ENCODE assay signal across 15 cellular contexts in the genomic region with DNA sequence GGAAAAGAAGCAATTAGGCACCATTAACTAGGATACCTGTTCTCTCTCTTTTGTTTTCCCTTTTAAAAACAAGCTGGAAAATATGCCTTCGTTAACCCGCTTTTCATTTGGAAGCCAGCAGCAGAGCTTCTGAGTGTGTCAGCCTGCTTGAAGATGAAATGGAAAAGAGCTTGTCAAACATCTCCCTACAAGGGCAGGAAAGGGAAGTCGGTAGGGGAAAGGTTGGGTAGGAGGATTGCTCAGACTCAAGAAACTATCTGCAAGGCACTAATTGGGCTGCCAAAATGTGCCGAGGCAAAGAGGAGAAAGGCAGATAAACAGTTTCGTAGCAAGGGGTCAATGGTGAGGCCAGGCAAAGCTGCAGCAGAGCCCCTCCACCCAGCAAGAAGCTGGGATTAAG.
DNase-seq lines count a peak whose midpoint lies in the region; ATAC-seq and TF ChIP-seq lines count a peak whose summit lies in the region.
"Had no signal": no experiment of that assay in that cellular context is flagged by ENCODE, and none has a peak within 500 bp of the region (broad histone marks: within the 10 kb centered on the region; RNA-seq: fewer than 3 reads in every experiment).

No MANE protein-coding gene starts in this region.

- no peak overlapping the region for H3K4me3 ChIP-seq in left lung
- H3K4me3 ChIP-seq: GM12878, GM23248 had no signal

- no peaks in the 10 kb centered on the region for H3K36me3 Mint-ChIP-seq in activated CD4-positive, alpha-beta memory T cell treated with anti-CD3 and anti-CD28 coated beads, Interleukin-2, amount 10 ng/mL, durations not matched to agents 7 days and 5 days (ENCODE audit: low read depth)
- no peaks in the 10 kb centered on the region for H3K36me3 Mint-ChIP-seq in activated CD4-positive, alpha-beta memory T cell treated with anti-CD3 and anti-CD28 coated beads for 36 hours
- H3K36me3 Mint-ChIP-seq: CD4-positive, alpha-beta memory T cell had no signal

- no peak overlapping the region for H3K4me3 Mint-ChIP-seq in activated CD4-positive, alpha-beta memory T cell treated with anti-CD3 and anti-CD28 coated beads, Interleukin-2, amount 10 ng/mL, durations not matched to agents 7 days and 5 days
- no peak overlapping the region for H3K4me3 Mint-ChIP-seq in activated CD4-positive, alpha-beta memory T cell treated with anti-CD3 and anti-CD28 coated beads for 36 hours
- H3K4me3 Mint-ChIP-seq: CD4-positive, alpha-beta memory T cell had no signal

- H3K27me3 Mint-ChIP-seq in activated CD4-positive, alpha-beta memory T cell treated with anti-CD3 and anti-CD28 coated beads, Interleukin-2, amount 10 ng/mL, durations not matched to agents 7 days and 5 days, result no peaks in the 10 kb centered on the region
- H3K27me3 Mint-ChIP-seq in activated CD4-positive, alpha-beta memory T cell treated with anti-CD3 and anti-CD28 coated beads for 36 hours, result no peaks in the 10 kb centered on the region

- POLR2A ChIA-PET in activated CD4-positive, alpha-beta memory T cell treated with anti-CD3 and anti-CD28 coated beads, Interleukin-2, amount 10 ng/mL, durations not matched to agents 7 days and 5 days (lab: Charles Lee), result no interaction called here
- POLR2A ChIA-PET in activated CD4-positive, alpha-beta memory T cell treated with anti-CD3 and anti-CD28 coated beads for 36 hours (lab: Charles Lee), result no interaction called here

- no peaks in the 10 kb centered on the region for H3K9me3 Mint-ChIP-seq in activated CD4-positive, alpha-beta memory T cell treated with anti-CD3 and anti-CD28 coated beads, Interleukin-2, amount 10 ng/mL, durations not matched to agents 7 days and 5 days
- no peaks in the 10 kb centered on the region for H3K9me3 Mint-ChIP-seq in activated CD4-positive, alpha-beta memory T cell treated with anti-CD3 and anti-CD28 coated beads for 36 hours

- TF ChIP-seq CTCF in left lung (IDR thresholded peaks at IDR 0.05), result no peak

- intact Hi-C loops in left lung (cut with DNase I), result no loop called here
- intact Hi-C loops in activated CD4-positive, alpha-beta memory T cell treated with anti-CD3 and anti-CD28 coated beads for 36 hours (cut with micrococcal nuclease), result no loop called here

- ATAC-seq in left lung, result peak; percentile 26
- ATAC-seq: GM12878 had no signal

- H3K27ac Mint-ChIP-seq in activated CD4-positive, alpha-beta memory T cell treated with anti-CD3 and anti-CD28 coated beads, Interleukin-2, amount 10 ng/mL, durations not matched to agents 7 days and 5 days, result no peak overlapping the region
- H3K27ac Mint-ChIP-seq in activated CD4-positive, alpha-beta memory T cell treated with anti-CD3 and anti-CD28 coated beads for 36 hours, result no peak overlapping the region
- H3K27ac Mint-ChIP-seq: CD4-positive, alpha-beta memory T cell had no signal

- no peaks in the 10 kb centered on the region for H3K4me1 ChIP-seq in left lung
- H3K4me1 ChIP-seq: Caco-2 had no signal

- no peak overlapping the region for H3K27ac ChIP-seq in left lung
- H3K27ac ChIP-seq: GM23248 had no signal

- no peaks in the 10 kb centered on the region for H3K4me1 Mint-ChIP-seq in activated CD4-positive, alpha-beta memory T cell treated with anti-CD3 and anti-CD28 coated beads, Interleukin-2, amount 10 ng/mL, durations not matched to agents 7 days and 5 days
- H3K4me1 Mint-ChIP-seq in activated CD4-positive, alpha-beta memory T cell treated with anti-CD3 and anti-CD28 coated beads for 36 hours (ENCODE audit: low read depth), result no peaks in the 10 kb centered on the region
- H3K4me1 Mint-ChIP-seq: CD4-positive, alpha-beta memory T cell had no signal

- H3K9me3 ChIP-seq in left lung, result no peaks in the 10 kb centered on the region
- H3K9me3 ChIP-seq: Caco-2 had no signal

- no peaks in the 10 kb centered on the region for H3K36me3 ChIP-seq in left lung

- DNase-seq in ecto neural progenitor cell (ENCODE audit: low spot score) (peak; percentile 21), left lung (no peak), retina (peak; percentile 43), activated gamma-delta T cell (lab: John Stamatoyannopoulos, UW) (no peak)
- DNase-seq in activated CD4-positive, alpha-beta memory T cell treated with anti-CD3 and anti-CD28 coated beads, Interleukin-2, amount 10 ng/mL, durations not matched to agents 7 days and 5 days, result no peak
- no peak for DNase-seq in activated CD4-positive, alpha-beta memory T cell treated with anti-CD3 and anti-CD28 coated beads for 36 hours
- DNase-seq: C1 segment of cervical spinal cord; Caco-2; CD4-positive, alpha-beta memory T cell; DMS153; DND-41; GM23248; H7; HCEC 1CT had no signal

- H3K27me3 ChIP-seq in left lung, result no peaks in the 10 kb centered on the region

- CTCF ChIA-PET in activated CD4-positive, alpha-beta memory T cell treated with anti-CD3 and anti-CD28 coated beads, Interleukin-2, amount 10 ng/mL, durations not matched to agents 7 days and 5 days (lab: Charles Lee), result no interaction called here
- CTCF ChIA-PET in activated CD4-positive, alpha-beta memory T cell treated with anti-CD3 and anti-CD28 coated beads for 36 hours (lab: Charles Lee), result no interaction called here

Comparison
In these comparisons a context has a peak if more than half of its experiments do, and no peak if none do; other contexts are left out.
1. DNase-seq: peak in ecto neural progenitor cell (single experiment) and retina (single experiment); none in left lung (0 of 2), activated CD4-positive, alpha-beta memory T cell treated with anti-CD3 and anti-CD28 coated beads, Interleukin-2, amount 10 ng/mL, durations not matched to agents 7 days and 5 days (single experiment), activated CD4-positive, alpha-beta memory T cell treated with anti-CD3 and anti-CD28 coated beads for 36 hours (single experiment) and activated gamma-delta T cell (single experiment).